ENCODE assay signal across 14 cellular contexts in the genomic region with DNA sequence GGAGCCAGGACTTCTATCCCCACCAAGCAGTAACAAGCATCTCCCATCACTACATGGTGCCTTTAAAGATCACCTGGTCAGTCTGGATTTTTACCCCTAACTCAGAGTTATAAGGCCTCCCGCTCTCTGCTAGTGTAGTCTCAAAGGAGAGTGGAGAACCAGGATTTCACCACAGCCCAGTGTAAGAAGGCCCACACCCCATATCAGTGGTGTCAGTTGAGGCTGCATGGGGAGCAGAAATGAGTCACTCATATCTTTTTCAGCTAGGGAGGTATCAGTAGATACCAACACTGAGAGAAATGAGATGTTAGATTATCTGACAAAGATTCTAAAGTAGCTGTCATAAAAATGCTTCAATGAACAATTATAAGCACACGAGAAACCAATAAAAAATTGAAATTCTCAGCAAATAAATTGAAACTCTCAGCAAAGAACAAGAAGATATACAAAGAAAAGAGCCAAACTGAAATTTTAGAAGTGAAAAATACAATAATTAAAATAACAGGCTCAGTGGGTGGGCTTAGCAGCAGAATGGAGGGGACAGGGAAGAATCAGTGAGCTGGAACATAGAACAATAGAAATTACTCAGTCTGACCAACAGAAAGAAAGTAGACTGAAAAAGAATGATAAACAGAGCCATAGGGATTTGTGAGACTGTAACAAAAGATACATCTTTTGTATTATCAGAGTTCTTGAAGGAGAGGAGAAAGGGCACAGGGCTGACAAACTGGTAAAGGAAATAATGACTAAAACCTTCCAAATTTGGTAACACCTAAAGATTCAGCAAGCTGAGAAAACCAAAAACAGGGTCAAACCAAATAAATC.
DNase-seq lines count a peak whose midpoint lies in the region; ATAC-seq and TF ChIP-seq lines count a peak whose summit lies in the region.
"Had no signal": no experiment of that assay in that cellular context is flagged by ENCODE, and none has a peak within 500 bp of the region (broad histone marks: within the 10 kb centered on the region; RNA-seq: fewer than 3 reads in every experiment).

No MANE protein-coding gene starts in this region.

- H3K27ac ChIP-seq in lower lobe of right lung (no peak overlapping the region), Peyer's patch (no peak overlapping the region)
- H3K27ac ChIP-seq: C4-2B, testis had no signal

- H3K27me3 Mint-ChIP-seq in activated T-helper 17 cell treated with anti-CD3 and anti-CD28 coated beads, Interleukin-2, amount 50 U/mL, for 72 hours = no peaks in the 10 kb centered on the region

- DNase-seq in EH (ENCODE audit: low read depth) (peak; percentile 41), MV-4-11 (lab: John Stamatoyannopoulos, UW) (peak; percentile 45), lower lobe of right lung (no peak), iPS-NIHi7 (ENCODE audit: extremely low spot score) (no peak), Peyer's patch (no peak), NCI-H1417 (lab: John Stamatoyannopoulos, UW) (no peak)
- no peak for DNase-seq in effector CD4-positive, alpha-beta T cell
- DNase-seq: activated effector memory CD4-positive, alpha-beta T cell treated with anti-CD3 and anti-CD28 coated beads, Interleukin-2, amount 50 U/mL, for 16 hours; central memory CD4-positive, alpha-beta T cell; MG63; SHP77 treated with DMSO at 0.1 percent for 48 hours; testis had no signal

- intact Hi-C loops in lower lobe of right lung (cut with DNase I) = no loop called here

- peak overlapping the region; percentile 14 for H3K4me3 Mint-ChIP-seq in activated T-helper 17 cell treated with anti-CD3 and anti-CD28 coated beads, Interleukin-2, amount 50 U/mL, for 72 hours

- no peaks in the 10 kb centered on the region for H3K4me1 ChIP-seq in lower lobe of right lung
- no peaks in the 10 kb centered on the region for H3K4me1 ChIP-seq in Peyer's patch
- H3K4me1 ChIP-seq: testis had no signal

- peak; percentile 97 for ATAC-seq in activated T-helper 17 cell treated with anti-CD3 and anti-CD28 coated beads, Interleukin-2, amount 50 U/mL, for 72 hours (replicated peaks)
- ATAC-seq in lower lobe of right lung = peak; percentile 51 to 59

- no peak for TF ChIP-seq CTCF in lower lobe of right lung (IDR thresholded peaks at IDR 0.05)
- no peak for TF ChIP-seq CTCF in Peyer's patch (IDR thresholded peaks at IDR 0.05)

- H3K27me3 ChIP-seq in lower lobe of right lung (ENCODE audit: low read depth) (no peaks in the 10 kb centered on the region), Peyer's patch (no peaks in the 10 kb centered on the region)
- H3K27me3 ChIP-seq: MG63, testis had no signal

- peak overlapping the region; percentile 78 for H3K27ac Mint-ChIP-seq in activated T-helper 17 cell treated with anti-CD3 and anti-CD28 coated beads, Interleukin-2, amount 50 U/mL, for 72 hours

- peaks cover 13% of the 10 kb centered on the region for H3K9me3 Mint-ChIP-seq in activated T-helper 17 cell treated with anti-CD3 and anti-CD28 coated beads, Interleukin-2, amount 50 U/mL, for 72 hours

- no peak for TF ChIP-seq POLR2A in Peyer's patch (IDR thresholded peaks at IDR 0.05)

- H3K4me1 Mint-ChIP-seq in activated T-helper 17 cell treated with anti-CD3 and anti-CD28 coated beads, Interleukin-2, amount 50 U/mL, for 72 hours = peaks cover 5% of the 10 kb centered on the region

- no peaks in the 10 kb centered on the region for H3K36me3 ChIP-seq in lower lobe of right lung
- H3K36me3 ChIP-seq in Peyer's patch = no peaks in the 10 kb centered on the region
- H3K36me3 ChIP-seq: MG63 had no signal

- H3K9me3 ChIP-seq in lower lobe of right lung (peaks cover 22% of the 10 kb centered on the region), Peyer's patch (no peaks in the 10 kb centered on the region)
- H3K9me3 ChIP-seq: testis had no signal

- H3K4me3 ChIP-seq in lower lobe of right lung (no peak overlapping the region), Peyer's patch (no peak overlapping the region)
- H3K4me3 ChIP-seq: MG63, testis had no signal

- no peaks in the 10 kb centered on the region for H3K36me3 Mint-ChIP-seq in activated T-helper 17 cell treated with anti-CD3 and anti-CD28 coated beads, Interleukin-2, amount 50 U/mL, for 72 hours (ENCODE audit: low read depth)

Comparison
In these comparisons a context has a peak if more than half of its experiments do, and no peak if none do; other contexts are left out.
1. DNase-seq: peak in EH (single experiment) and MV-4-11 (single experiment); none in lower lobe of right lung (single experiment), iPS-NIHi7 (single experiment), Peyer's patch (0 of 3), NCI-H1417 (0 of 3) and effector CD4-positive, alpha-beta T cell (single experiment).